ENCODE assay signal across 17 cellular contexts in genomic region chr11:64351136-64351631, GRCh38.
"Had no signal": no experiment of that assay in that cellular context is flagged by ENCODE, and none has a peak within 500 bp of the region (broad histone marks: within the 10 kb centered on the region; RNA-seq: fewer than 3 reads in every experiment).

No MANE protein-coding gene starts in this region.

- H3K4me3 Mint-ChIP-seq: activated naive CD8-positive, alpha-beta T cell; activated T-helper 1 cell treated with anti-CD3 and anti-CD28 coated beads, Interleukin-12 subunit alpha, Interleukin-12 subunit beta, Interleukin-2, Interleukin-4 antibody, amounts not matched to agents 30 ng/mL and 10 ng/mL and 1 ng/mL, durations not matched to agents 14 hours and 24 hours and 36 hours; stimulated activated naive CD8-positive, alpha-beta T cell treated with anti-CD3 and anti-CD28 coated beads, Interleukin-15, Interleukin-2, amounts not matched to agents 100 ng/mL and 50 ng/mL, for 24 hours; type B pancreatic cell had no signal

- H3K36me3 ChIP-seq: pancreas, sigmoid colon, suprapubic skin had no signal

- H3K4me3 ChIP-seq: pancreas, sigmoid colon, suprapubic skin had no signal

- H3K27ac ChIP-seq: pancreas, sigmoid colon, suprapubic skin had no signal

- DNase-seq: activated CD4-positive, alpha-beta T cell treated with anti-CD3 and anti-CD28 coated beads, Interleukin-2, amount 50 U/mL, for 1 hour; activated CD8-positive, alpha-beta memory T cell treated with anti-CD3 and anti-CD28 coated beads, Interleukin-2, amount 50 U/mL, for 48 hours; cerebellar nuclear complex; effector CD4-positive, alpha-beta T cell; head of caudate nucleus; kidney glomerular epithelial cell; left ventricle myocardium superior; naive B cell; pancreas; sigmoid colon; T-helper 9 cell had no signal

- ATAC-seq: activated CD4-positive, CD25-positive, alpha-beta regulatory T cell treated with anti-CD3 and anti-CD28 coated beads, Interleukin-2, amount 50 U/mL, for 24 hours; left ventricle myocardium superior; pancreas had no signal

- H3K27me3 ChIP-seq: pancreas, sigmoid colon, suprapubic skin had no signal

- H3K9me3 Mint-ChIP-seq: activated T-helper 1 cell treated with anti-CD3 and anti-CD28 coated beads, Interleukin-12 subunit alpha, Interleukin-12 subunit beta, Interleukin-2, Interleukin-4 antibody, amounts not matched to agents 30 ng/mL and 10 ng/mL and 1 ng/mL, durations not matched to agents 14 hours and 24 hours and 36 hours; naive B cell; stimulated activated naive CD8-positive, alpha-beta T cell treated with anti-CD3 and anti-CD28 coated beads, Interleukin-15, Interleukin-2, amounts not matched to agents 100 ng/mL and 50 ng/mL, for 24 hours; type B pancreatic cell had no signal

- H3K36me3 Mint-ChIP-seq: activated naive CD8-positive, alpha-beta T cell; naive B cell; type B pancreatic cell had no signal

- H3K27ac Mint-ChIP-seq: activated naive CD8-positive, alpha-beta T cell; activated T-helper 1 cell treated with anti-CD3 and anti-CD28 coated beads, Interleukin-12 subunit alpha, Interleukin-12 subunit beta, Interleukin-2, Interleukin-4 antibody, amounts not matched to agents 30 ng/mL and 10 ng/mL and 1 ng/mL, durations not matched to agents 14 hours and 24 hours and 36 hours; stimulated activated naive CD8-positive, alpha-beta T cell treated with anti-CD3 and anti-CD28 coated beads, Interleukin-15, Interleukin-2, amounts not matched to agents 100 ng/mL and 50 ng/mL, for 24 hours; type B pancreatic cell had no signal

- H3K9me3 ChIP-seq: pancreas, sigmoid colon, suprapubic skin had no signal
